Comparison of ENCODE assay signal across 19 cellular contexts in genomic region chr7:99476107-99476506, GRCh38. TPM values are rescaled to one million over a fixed set of nuclear protein-coding genes. Genes with fewer than 3 reads are reported as not detected.
DNase-seq lines count a peak whose midpoint lies in the region; ATAC-seq, FAIRE-seq and TF ChIP-seq lines count a peak whose summit lies in the region.
"Had no signal": no experiment of that assay in that cellular context is flagged by ENCODE, and none has a peak within 500 bp of the region (broad histone marks: within the 10 kb centered on the region; RNA-seq: fewer than 3 reads in every experiment).

No MANE protein-coding gene starts in this region.

- H3K27ac ChIP-seq in DND-41 (ENCODE audit: low read length) (no peak overlapping the region), GM12878 (ENCODE audit: control insufficient read depth, insufficient read depth) (no peak overlapping the region), mesenchymal stem cell (ENCODE audit: low read length, poor library complexity, severe bottlenecking) (no peak overlapping the region)
- H3K27ac ChIP-seq: KMS-11 had no signal

- intact Hi-C loops in GM12878 (cut with micrococcal nuclease; ENCODE audit: unreplicated experiment): no loop called here

- no peak overlapping the region for H2BK12ac ChIP-seq in mesenchymal stem cell (ENCODE audit: low read length in 2 of 2)

- no peak for TF ChIP-seq POLR2A in GM12878 (IDR thresholded peaks at IDR 0.05; ENCODE audit: low read depth, low read length)

- no TSS peak for BruUV-seq in GM12878 (replicated peaks; lab: Mats Ljungman, UMichigan)

- in situ Hi-C loops in GM12878 (cut with MboI): no loop called here

- H3K79me2 ChIP-seq in DND-41 (ENCODE audit: insufficient read depth, low read length) (peaks cover 76% of the 10 kb centered on the region), GM12878 (ENCODE audit: control insufficient read depth, insufficient read depth, low read length) (peaks cover 43% of the 10 kb centered on the region)

- H2BK120ac ChIP-seq in mesenchymal stem cell (ENCODE audit: low read depth, low read length): peak overlapping the region; percentile 5

- H3K23ac ChIP-seq in mesenchymal stem cell (ENCODE audit: low read length in 2 of 2): no peak overlapping the region

- POLR2A ChIA-PET in GM12878 (lab: Charles Lee): no interaction called here

- H3K9ac ChIP-seq in DND-41 (ENCODE audit: low read depth, low read length): 0 out of 2 replicates have a peak overlapping the region, but pooled peaks have one; percentile 18
- H3K9ac ChIP-seq in GM12878 (ENCODE audit: control insufficient read depth, insufficient read depth, low read length): no peak overlapping the region
- no peak overlapping the region for H3K9ac ChIP-seq in mesenchymal stem cell (ENCODE audit: low read length)
- H3K9ac ChIP-seq: KMS-11 had no signal

- H3K4me2 ChIP-seq in DND-41 (ENCODE audit: insufficient read depth, low read length): peak overlapping the region; percentile 24; the same call in 1 of the 2 replicates
- peak overlapping the region; percentile 28; the same call in 1 of the 2 replicates for H3K4me2 ChIP-seq in GM12878 (ENCODE audit: control insufficient read depth, insufficient read depth)
- H3K4me2 ChIP-seq in mesenchymal stem cell (ENCODE audit: low read length, poor library complexity, severe bottlenecking): no peak overlapping the region
- H3K4me2 ChIP-seq: KMS-11 had no signal

- no peak for TF ChIP-seq RAD21 in GM12878 (IDR thresholded peaks at IDR 0.05; ENCODE audit: insufficient read depth, low read depth, low read length)

- H3K9me3 ChIP-seq in DND-41 (ENCODE audit: insufficient read depth, low read length, severe bottlenecking): no peaks in the 10 kb centered on the region
- H3K9me3 ChIP-seq in GM12878 (replicated peaks; ENCODE audit: control insufficient read depth, insufficient read depth, low read length): no peaks in the 10 kb centered on the region
- no peaks in the 10 kb centered on the region for H3K9me3 ChIP-seq in mesenchymal stem cell (ENCODE audit: control insufficient read depth, low read length)

- ATAC-seq in DND-41 (ENCODE audit: insufficient read depth, low read depth) (no peak), GM12878 (no peak), GM18519 (IDR thresholded peaks at IDR 0.05; ENCODE audit: low FRiP score, unreplicated experiment) (no peak)

- H2BK5ac ChIP-seq in mesenchymal stem cell (ENCODE audit: low read depth, low read length, poor library complexity, severe bottlenecking): no peak overlapping the region

- H3K4ac ChIP-seq in mesenchymal stem cell (ENCODE audit: low read depth in 1 of 2, low read length in 2 of 2): no peak overlapping the region

- H3K4me3 ChIP-seq in DND-41 (ENCODE audit: low read depth in 1 of 2, low read length in 2 of 2) (no peak overlapping the region), GM12878 (no peak overlapping the region), mesenchymal stem cell (ENCODE audit: insufficient read depth in 1 of 2, low read depth in 1 of 2, low read length in 2 of 2) (no peak overlapping the region)

- H3K27me3 ChIP-seq in DND-41 (ENCODE audit: insufficient read depth, low read length, poor library complexity) (no peaks in the 10 kb centered on the region), GM12878 (replicated peaks in 1 of 2; ENCODE audit: control insufficient read depth in 2 of 2, insufficient read depth in 2 of 2, low read length in 1 of 2) (no peaks in the 10 kb centered on the region), mesenchymal stem cell (ENCODE audit: control insufficient read depth in 1 of 2, insufficient read depth in 1 of 2, low read length in 2 of 2) (no peaks in the 10 kb centered on the region)

- H3K4me1 ChIP-seq in DND-41 (ENCODE audit: insufficient read depth, low read length): peaks cover 29% of the 10 kb centered on the region
- peaks cover 6% of the 10 kb centered on the region for H3K4me1 ChIP-seq in GM12878 (ENCODE audit: control insufficient read depth, insufficient read depth, low read length)
- H3K4me1 ChIP-seq in mesenchymal stem cell (ENCODE audit: control insufficient read depth, insufficient read depth, low read depth, low read length): peaks cover 10% of the 10 kb centered on the region

- peak overlapping the region; percentile 74 for H4K91ac ChIP-seq in mesenchymal stem cell (ENCODE audit: low read length)

- DNase-seq in DND-41: no peak
- DNase-seq in GM12878 (ENCODE audit: low read depth, low spot score): no peak
- DNase-seq in mesenchymal stem cell: no peak
- no peak for DNase-seq in central memory CD4-positive, alpha-beta T cell
- DNase-seq in HT-29 (ENCODE audit: low spot score): no peak
- no peak for DNase-seq in activated naive CD4-positive, alpha-beta T cell treated with anti-CD3 and anti-CD28 coated beads, Interleukin-2, amount 50 U/mL, for 16 hours
- DNase-seq: CD4-positive, CD25-positive, alpha-beta regulatory T cell; NCI-H1105; NCI-H2029 treated with DMSO at 0.1 percent for 48 hours; NCI-H2171 treated with DMSO at 0.1 percent for 48 hours; NCI-H524 treated with DMSO at 0.1 percent for 48 hours; OCI-M1; Right ventricle myocardium superior; SW 1271 had no signal

- H2AK5ac ChIP-seq in mesenchymal stem cell (ENCODE audit: low read length, severe bottlenecking): no peak overlapping the region

- H4K8ac ChIP-seq in mesenchymal stem cell (ENCODE audit: low read length): no peak overlapping the region

- RAD21 ChIA-PET in GM12878 (lab: Charles Lee; ENCODE audit: unreplicated experiment): no interaction called here

- TF ChIP-seq CTCF in DND-41 (IDR thresholded peaks at IDR 0.05; ENCODE audit: borderline replicate concordance, extremely low read depth, low read length, poor library complexity, severe bottlenecking): no peak
- TF ChIP-seq CTCF in GM12878 (IDR thresholded peaks at IDR 0.05 in 2 of 3, conservative IDR thresholded peaks at IDR 0.05 in 1 of 3; ENCODE audit: control insufficient read depth in 2 of 3, extremely low read depth in 1 of 3, insufficient read depth in 1 of 3, low read depth in 3 of 3, low read length in 3 of 3): no peak

- peaks cover 16% of the 10 kb centered on the region; the same call in 1 of the 2 replicates for H4K20me1 ChIP-seq in DND-41 (ENCODE audit: insufficient read depth, low read length)
- H4K20me1 ChIP-seq in GM12878 (ENCODE audit: control insufficient read depth, insufficient read depth): no peaks in the 10 kb centered on the region

- SMC1A ChIA-PET in GM12878 (lab: Charles Lee; ENCODE audit: uncharacterized antibody, unreplicated experiment): interaction anchor here (0.7 to 1.2 kb wide), 3 partner anchors 10 to 29 kb away, joined by 3 read pairs; no protein-coding TSS in a partner anchor

- CTCF ChIA-PET in GM12878 (lab: Yijun Ruan, JAX): no interaction called here

- FAIRE-seq in GM12878 (lab: Jason Lieb, UNC): no peak
- FAIRE-seq: GM12892, HTR-8/SVneo, RCC 7860 had no signal

- H2AFZ ChIP-seq in DND-41 (ENCODE audit: low read depth, low read length) (no peak overlapping the region), GM12878 (ENCODE audit: control insufficient read depth, low read depth, low read length) (no peak overlapping the region), mesenchymal stem cell (ENCODE audit: low read depth, low read length) (no peak overlapping the region)

- peaks cover 55% of the 10 kb centered on the region for H3K36me3 ChIP-seq in DND-41 (ENCODE audit: insufficient read depth, low read length)
- H3K36me3 ChIP-seq in GM12878 (ENCODE audit: control insufficient read depth in 2 of 2, insufficient read depth in 2 of 2, low read length in 1 of 2): peaks cover 11% of the 10 kb centered on the region in 2 experiments
- peaks cover 25 to 33% of the 10 kb centered on the region in 2 experiments for H3K36me3 ChIP-seq in mesenchymal stem cell (ENCODE audit: control insufficient read depth in 1 of 2, insufficient read depth in 2 of 2, low read depth in 1 of 2, low read length in 2 of 2)

- no peak overlapping the region for H3K18ac ChIP-seq in mesenchymal stem cell (ENCODE audit: low read depth in 1 of 2, low read length in 2 of 2)

- 75% methylated on average over 5 of the region's 5 CpGs for WGBS in GM12878 (ENCODE audit: insufficient coverage, insufficient replicate concordance, low lambda C conversion rate, missing lambda C conversion rate)
- WGBS in mesenchymal stem cell: 93% methylated on average over 5 of the region's 5 CpGs

- H3K79me1 ChIP-seq in mesenchymal stem cell (replicated peaks; ENCODE audit: low read length, poor library complexity, severe bottlenecking): peaks cover 22% of the 10 kb centered on the region

- no peak overlapping the region for H2BK15ac ChIP-seq in mesenchymal stem cell (ENCODE audit: low read depth, poor library complexity, severe bottlenecking)

- no peak for TF ChIP-seq EP300 in GM12878 (IDR thresholded peaks at IDR 0.05; ENCODE audit: borderline replicate concordance in 1 of 2, control insufficient read depth in 1 of 2, low read depth in 2 of 2, low read length in 2 of 2)

- H3K14ac ChIP-seq in mesenchymal stem cell (ENCODE audit: low read length in 2 of 2): no peak overlapping the region

RNA-seq across cellular contexts. Expression of gene ZNF789, which starts 3.4 kb away (rescaled TPM):
- total RNA-seq in GM12878 (2013; cell fraction: nucleolus; rRNA removed): 59.3 and 60.0 TPM in 2 replicates
- 22.7 and 27.5 TPM in 2 replicates for total RNA-seq in GM12878 (2014; rRNA removed)
- 22.4 and 25.0 TPM in 2 replicates for total RNA-seq in GM12878 (2014; rRNA removed; fragmentation: Illumina TruSeq; extraction: Trizol)
- 17.2 and 19.9 TPM in 2 replicates for total RNA-seq in GM12878 (2021)
- 14.6 TPM for polyA plus RNA-seq in GM12878 (2011; ENCODE audit: low read depth)
- 44.6 and 53.1 TPM in 2 replicates for polyA plus RNA-seq in GM12878 (2011; rRNA removed)
- 23.4 and 24.4 TPM in 2 replicates for polyA plus RNA-seq in GM12878 (2011; cell fraction: cytosol; rRNA removed)
- polyA plus RNA-seq in GM12878 (2011; cell fraction: nucleus; rRNA removed): 37.6 and 46.0 TPM in 2 replicates
- 17.3 and 20.1 TPM in 2 replicates for polyA plus RNA-seq in GM12878 (2012)
- 30.1 and 37.0 TPM in 2 replicates for polyA plus RNA-seq in GM12878 (2014; fragmentation: Illumina TruSeq; extraction: Trizol)
- 1 to 10 TPM; 5.6 to 6.0 TPM for polyA plus RNA-seq in GM12878 (2014; fragmentation: Nextera tagmentation; extraction: Ambion mirVana)
- polyA plus RNA-seq in GM12878 (2014; rRNA removed): 27.2 and 32.2 TPM in 2 replicates
- polyA plus RNA-seq in GM12878 (2016; fragmentation: Nextera tagmentation; extraction: Ambion mirVana): 10 to 100 TPM; 18.4 to 19.6 TPM
- 14.2 and 18.7 TPM in 2 replicates for polyA minus RNA-seq in GM12878 (2011; rRNA and poly(A)+ RNA removed)
- polyA minus RNA-seq in GM12878 (2011; cell fraction: cytosol; rRNA and poly(A)+ RNA removed): 2.9 and 7.6 TPM in 2 replicates
- 14.0 and 29.2 TPM in 2 replicates for polyA minus RNA-seq in GM12878 (2011; cell fraction: nucleus; rRNA and poly(A)+ RNA removed)
- polyA plus RNA-seq in mesenchymal stem cell (2013, experiment 1 of 2): 4.0 TPM
- 3.7 TPM for polyA plus RNA-seq in mesenchymal stem cell (2013, experiment 2 of 2)
- total RNA-seq in HT-29 (2014; rRNA removed; shearing (Covaris generic)): 18.6 and 20.4 TPM in 2 replicates

RNA-seq across cellular contexts. Expression of gene ATP5MF, which starts 10.1 kb away (rescaled TPM):
- 47.5 and 59.0 TPM in 2 replicates for total RNA-seq in GM12878 (2013; cell fraction: nucleolus; rRNA removed)
- 776 and 778 TPM in 2 replicates for total RNA-seq in GM12878 (2014; rRNA removed)
- total RNA-seq in GM12878 (2014; rRNA removed; fragmentation: Illumina TruSeq; extraction: Trizol): 1,085 and 1,144 TPM in 2 replicates
- total RNA-seq in GM12878 (2021): 362 and 411 TPM in 2 replicates
- polyA plus RNA-seq in GM12878 (2011; ENCODE audit: low read depth): 3,344 TPM
- polyA plus RNA-seq in GM12878 (2011; rRNA removed): 683 and 738 TPM in 2 replicates
- polyA plus RNA-seq in GM12878 (2011; cell fraction: cytosol; rRNA removed): 1,308 and 2,229 TPM in 2 replicates
- polyA plus RNA-seq in GM12878 (2011; cell fraction: nucleus; rRNA removed): 463 and 565 TPM in 2 replicates
- 690 and 1,154 TPM in 2 replicates for polyA plus RNA-seq in GM12878 (2012)
- polyA plus RNA-seq in GM12878 (2014; fragmentation: Illumina TruSeq; extraction: Trizol): 1,028 and 1,206 TPM in 2 replicates
- polyA plus RNA-seq in GM12878 (2014; fragmentation: Nextera tagmentation; extraction: Ambion mirVana): 1,000 to 10,000 TPM; 2,087 to 2,478 TPM
- 889 and 1,098 TPM in 2 replicates for polyA plus RNA-seq in GM12878 (2014; rRNA removed)
- 1,000 to 10,000 TPM; 1,301 to 1,381 TPM for polyA plus RNA-seq in GM12878 (2016; fragmentation: Nextera tagmentation; extraction: Ambion mirVana)
- polyA minus RNA-seq in GM12878 (2011; rRNA and poly(A)+ RNA removed): 167 and 250 TPM in 2 replicates
- 105 and 129 TPM in 2 replicates for polyA minus RNA-seq in GM12878 (2011; cell fraction: cytosol; rRNA and poly(A)+ RNA removed)
- 34.3 and 38.1 TPM in 2 replicates for polyA minus RNA-seq in GM12878 (2011; cell fraction: nucleus; rRNA and poly(A)+ RNA removed)
- 493 TPM for polyA plus RNA-seq in mesenchymal stem cell (2013, experiment 1 of 2)
- polyA plus RNA-seq in mesenchymal stem cell (2013, experiment 2 of 2): 478 TPM
- 918 and 1,014 TPM in 2 replicates for total RNA-seq in HT-29 (2014; rRNA removed; shearing (Covaris generic))

RNA-seq across cellular contexts. Expression of gene ZNF394, which starts 24.0 kb away (rescaled TPM):
- 140 and 151 TPM in 2 replicates for total RNA-seq in GM12878 (2013; cell fraction: nucleolus; rRNA removed)
- total RNA-seq in GM12878 (2014; rRNA removed): 25.8 and 28.4 TPM in 2 replicates
- 24.9 and 26.3 TPM in 2 replicates for total RNA-seq in GM12878 (2014; rRNA removed; fragmentation: Illumina TruSeq; extraction: Trizol)
- total RNA-seq in GM12878 (2021): 22.9 TPM in 2 replicates
- 20.0 TPM for polyA plus RNA-seq in GM12878 (2011; ENCODE audit: low read depth)
- 22.5 and 23.4 TPM in 2 replicates for polyA plus RNA-seq in GM12878 (2011; rRNA removed)
- 20.2 and 21.2 TPM in 2 replicates for polyA plus RNA-seq in GM12878 (2011; cell fraction: cytosol; rRNA removed)
- 16.2 and 17.1 TPM in 2 replicates for polyA plus RNA-seq in GM12878 (2011; cell fraction: nucleus; rRNA removed)
- polyA plus RNA-seq in GM12878 (2012): 21.9 and 29.4 TPM in 2 replicates
- 21.4 and 22.0 TPM in 2 replicates for polyA plus RNA-seq in GM12878 (2014; fragmentation: Illumina TruSeq; extraction: Trizol)
- polyA plus RNA-seq in GM12878 (2014; fragmentation: Nextera tagmentation; extraction: Ambion mirVana): 1 to 10 TPM; 2.5 to 5.3 TPM
- 15.4 and 18.1 TPM in 2 replicates for polyA plus RNA-seq in GM12878 (2014; rRNA removed)
- polyA plus RNA-seq in GM12878 (2016; fragmentation: Nextera tagmentation; extraction: Ambion mirVana): 10 to 100 TPM; 23.8 to 26.8 TPM
- 29.6 and 32.4 TPM in 2 replicates for polyA minus RNA-seq in GM12878 (2011; rRNA and poly(A)+ RNA removed)
- 9.9 and 12.8 TPM in 2 replicates for polyA minus RNA-seq in GM12878 (2011; cell fraction: cytosol; rRNA and poly(A)+ RNA removed)
- 15.6 and 26.0 TPM in 2 replicates for polyA minus RNA-seq in GM12878 (2011; cell fraction: nucleus; rRNA and poly(A)+ RNA removed)
- 10.3 TPM for polyA plus RNA-seq in mesenchymal stem cell (2013, experiment 1 of 2)
- polyA plus RNA-seq in mesenchymal stem cell (2013, experiment 2 of 2): 10.2 TPM
- total RNA-seq in HT-29 (2014; rRNA removed; shearing (Covaris generic)): 21.0 and 28.5 TPM in 2 replicates

RNA-seq across cellular contexts. Expression of gene ZKSCAN5, which starts 28.4 kb away (rescaled TPM):
- total RNA-seq in GM12878 (2013; cell fraction: nucleolus; rRNA removed): 24.0 and 24.9 TPM in 2 replicates
- total RNA-seq in GM12878 (2014; rRNA removed): 9.0 TPM in 2 replicates
- 10.0 and 10.1 TPM in 2 replicates for total RNA-seq in GM12878 (2014; rRNA removed; fragmentation: Illumina TruSeq; extraction: Trizol)
- total RNA-seq in GM12878 (2021): 7.5 and 7.7 TPM in 2 replicates
- 3.7 TPM for polyA plus RNA-seq in GM12878 (2011; ENCODE audit: low read depth)
- polyA plus RNA-seq in GM12878 (2011; rRNA removed): 9.5 and 11.4 TPM in 2 replicates
- 6.3 and 7.1 TPM in 2 replicates for polyA plus RNA-seq in GM12878 (2011; cell fraction: cytosol; rRNA removed)
- polyA plus RNA-seq in GM12878 (2011; cell fraction: nucleus; rRNA removed): 10.7 and 11.3 TPM in 2 replicates
- 4.6 and 5.4 TPM in 2 replicates for polyA plus RNA-seq in GM12878 (2012)
- 7.9 and 8.6 TPM in 2 replicates for polyA plus RNA-seq in GM12878 (2014; fragmentation: Illumina TruSeq; extraction: Trizol)
- polyA plus RNA-seq in GM12878 (2014; fragmentation: Nextera tagmentation; extraction: Ambion mirVana): 1 to 10 TPM; 2.5 to 2.7 TPM
- 5.6 and 6.3 TPM in 2 replicates for polyA plus RNA-seq in GM12878 (2014; rRNA removed)
- polyA plus RNA-seq in GM12878 (2016; fragmentation: Nextera tagmentation; extraction: Ambion mirVana): 1 to 10 TPM; 7.6 to 7.7 TPM
- 16.4 and 18.0 TPM in 2 replicates for polyA minus RNA-seq in GM12878 (2011; rRNA and poly(A)+ RNA removed)
- polyA minus RNA-seq in GM12878 (2011; cell fraction: cytosol; rRNA and poly(A)+ RNA removed): 4.7 and 7.2 TPM in 2 replicates
- polyA minus RNA-seq in GM12878 (2011; cell fraction: nucleus; rRNA and poly(A)+ RNA removed): 6.9 and 10.8 TPM in 2 replicates
- polyA plus RNA-seq in mesenchymal stem cell (2013, experiment 1 of 2): 7.6 TPM
- 8.2 TPM for polyA plus RNA-seq in mesenchymal stem cell (2013, experiment 2 of 2)
- total RNA-seq in HT-29 (2014; rRNA removed; shearing (Covaris generic)): 8.5 and 9.7 TPM in 2 replicates

RNA-seq across cellular contexts. Expression of gene CPSF4, which starts 37.4 kb away (rescaled TPM):
- total RNA-seq in GM12878 (2013; cell fraction: nucleolus; rRNA removed): 81.7 and 84.6 TPM in 2 replicates
- total RNA-seq in GM12878 (2014; rRNA removed) (46.6 and 46.9 TPM in 2 replicates), GM12878 (2014; rRNA removed; fragmentation: Illumina TruSeq; extraction: Trizol) (31.1 and 31.6 TPM in 2 replicates), GM12878 (2021) (56.3 and 56.9 TPM in 2 replicates)
- 17.0 TPM for polyA plus RNA-seq in GM12878 (2011; ENCODE audit: low read depth)
- polyA plus RNA-seq in GM12878 (2011; rRNA removed) (28.4 and 51.3 TPM in 2 replicates), GM12878 (2014; fragmentation: Illumina TruSeq; extraction: Trizol) (25.2 and 45.8 TPM in 2 replicates), GM12878 (2014; fragmentation: Nextera tagmentation; extraction: Ambion mirVana) (10 to 100 TPM; 13.6 to 14.9 TPM), GM12878 (2014; rRNA removed) (70.1 and 76.9 TPM in 2 replicates), GM12878 (2016; fragmentation: Nextera tagmentation; extraction: Ambion mirVana) (10 to 100 TPM; 35.8 to 44.3 TPM)
- 70.0 and 91.6 TPM in 2 replicates for polyA plus RNA-seq in GM12878 (2011; cell fraction: cytosol; rRNA removed)
- polyA plus RNA-seq in GM12878 (2011; cell fraction: nucleus; rRNA removed): 145 and 158 TPM in 2 replicates
- 35.2 and 36.2 TPM in 2 replicates for polyA plus RNA-seq in GM12878 (2012)
- polyA minus RNA-seq in GM12878 (2011; rRNA and poly(A)+ RNA removed): 43.1 and 53.2 TPM in 2 replicates
- polyA minus RNA-seq in GM12878 (2011; cell fraction: cytosol; rRNA and poly(A)+ RNA removed): 17.8 and 17.9 TPM in 2 replicates
- polyA minus RNA-seq in GM12878 (2011; cell fraction: nucleus; rRNA and poly(A)+ RNA removed): 25.1 and 38.1 TPM in 2 replicates
- 26.1 TPM for polyA plus RNA-seq in mesenchymal stem cell (2013, experiment 1 of 2)
- 26.9 TPM for polyA plus RNA-seq in mesenchymal stem cell (2013, experiment 2 of 2)
- 101 and 112 TPM in 2 replicates for total RNA-seq in HT-29 (2014; rRNA removed; shearing (Covaris generic))
